ENCODE assay signal across 11 cellular contexts in the genomic region with DNA sequence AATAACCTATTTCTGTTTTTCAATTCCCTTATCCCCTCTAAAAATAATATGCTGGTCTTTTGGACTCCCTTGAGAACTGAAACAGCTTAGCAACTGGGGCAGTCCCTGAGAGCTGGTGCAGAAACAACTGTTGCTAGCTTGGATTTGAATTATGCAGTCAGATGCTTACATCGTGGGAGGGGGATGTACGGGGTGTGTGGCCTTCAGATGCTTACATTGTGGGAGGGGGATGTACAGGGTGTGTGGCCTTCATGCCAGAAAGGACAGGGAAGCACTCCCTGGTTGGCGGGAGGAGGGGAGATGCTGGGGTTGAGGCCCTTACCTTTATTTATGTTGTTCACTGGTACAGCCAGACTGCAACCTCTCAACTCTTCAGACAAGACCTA. TPM values are rescaled to one million over a fixed set of nuclear protein-coding genes. Genes with fewer than 3 reads are reported as not detected.
A peak's percentile ranks its signal among the peaks of the same experiment; 100 is the strongest.
DNase-seq lines count a peak whose midpoint lies in the region; ATAC-seq, FAIRE-seq and TF ChIP-seq lines count a peak whose summit lies in the region.
"Had no signal": no experiment of that assay in that cellular context is flagged by ENCODE, and none has a peak within 500 bp of the region (broad histone marks: within the 10 kb centered on the region; RNA-seq: fewer than 3 reads in every experiment).

No MANE protein-coding gene starts in this region.

- DNase-seq in AG20443 (ENCODE audit: low spot score) (no peak), D721Med (ENCODE audit: insufficient read length, low spot score) (no peak), vagina (ENCODE audit: extremely low spot score in 2 of 2) (no peak)

- ATAC-seq in GM19025 (IDR thresholded peaks at IDR 0.05; ENCODE audit: low read depth, unreplicated experiment) (peak; percentile 54), HG03103 (IDR thresholded peaks at IDR 0.05; ENCODE audit: low read depth, unreplicated experiment) (peak; percentile 38), gastroesophageal sphincter (no peak), GM21528 (IDR thresholded peaks at IDR 0.05; ENCODE audit: low FRiP score, unreplicated experiment) (no peak)

- peaks cover 16% of the 10 kb centered on the region; the same call in 1 of the 2 replicates for H3F3A ChIP-seq in DOHH2 (ENCODE audit: control insufficient read depth, insufficient read depth)

- intact Hi-C loops in vagina (cut with DNase I) = no loop called here

- WGBS in gastroesophageal sphincter (ENCODE audit: low coverage in 1 of 2), 2 donors = 43% methylated on average over 2 of the region's 3 CpGs; no CpG with 5 or more reads in 1 of the 2 donors

- TF ChIP-seq POLR2A in gastroesophageal sphincter (IDR thresholded peaks at IDR 0.05) = no peak
- no peak for TF ChIP-seq POLR2A in vagina (IDR thresholded peaks at IDR 0.05)

- H3K4me3 ChIP-seq in DOHH2 (ENCODE audit: low read length) (no peak overlapping the region), gastroesophageal sphincter (no peak overlapping the region), vagina (no peak overlapping the region)
- H3K4me3 ChIP-seq: right atrium auricular region, suprapubic skin had no signal

- H3K27me3 ChIP-seq in DOHH2 (ENCODE audit: control insufficient read depth, low read length) (no peaks in the 10 kb centered on the region), gastroesophageal sphincter (no peaks in the 10 kb centered on the region), vagina (no peaks in the 10 kb centered on the region)
- H3K27me3 ChIP-seq: right atrium auricular region, suprapubic skin had no signal

- peak overlapping the region; percentile 65; the same call in 1 of the 2 replicates for H3K4me2 ChIP-seq in DOHH2 (ENCODE audit: low read length)

- H3K36me3 ChIP-seq in DOHH2 (ENCODE audit: control insufficient read depth, low read length) (peaks cover 7% of the 10 kb centered on the region; the same call in 1 of the 2 replicates), gastroesophageal sphincter (no peaks in the 10 kb centered on the region), vagina (no peaks in the 10 kb centered on the region)
- H3K36me3 ChIP-seq: right atrium auricular region, suprapubic skin had no signal

- no peak for TF ChIP-seq EP300 in gastroesophageal sphincter (IDR thresholded peaks at IDR 0.05)

- H3K4me1 ChIP-seq in DOHH2 (ENCODE audit: control insufficient read depth, low read length) = peaks cover 74% of the 10 kb centered on the region
- H3K4me1 ChIP-seq in gastroesophageal sphincter = peaks cover 39 to 90% (median 46%) of the 10 kb centered on the region in 3 donors
- H3K4me1 ChIP-seq in vagina = peaks cover 67% of the 10 kb centered on the region

- H3K9me3 ChIP-seq in DOHH2 (ENCODE audit: control insufficient read depth, insufficient read depth, low read length) = no peaks in the 10 kb centered on the region
- H3K9me3 ChIP-seq in gastroesophageal sphincter = no peaks in the 10 kb centered on the region
- H3K9me3 ChIP-seq in vagina = no peaks in the 10 kb centered on the region
- H3K9me3 ChIP-seq: right atrium auricular region, suprapubic skin had no signal

- TF ChIP-seq CTCF in DOHH2 (IDR thresholded peaks at IDR 0.05; ENCODE audit: low read depth, low read length, poor library complexity, severe bottlenecking) (no peak), gastroesophageal sphincter (IDR thresholded peaks at IDR 0.05) (no peak), D721Med (IDR thresholded peaks at IDR 0.05; ENCODE audit: insufficient read depth, missing control alignments) (no peak), vagina (IDR thresholded peaks at IDR 0.05) (no peak)

- no peak for FAIRE-seq in D721Med (lab: Jason Lieb, UNC)

- no peaks in the 10 kb centered on the region for H3K9me2 ChIP-seq in DOHH2 (replicated peaks; ENCODE audit: control insufficient read depth, low read length)

- peaks cover 90% of the 10 kb centered on the region for H3K79me2 ChIP-seq in DOHH2 (ENCODE audit: control insufficient read depth, low read length)

- H3K27ac ChIP-seq in DOHH2 (ENCODE audit: low read depth, low read length) (no peak overlapping the region), gastroesophageal sphincter (peak overlapping the region; percentile 59 to 71 (median 65)), vagina (no peak overlapping the region)
- H3K27ac ChIP-seq: HL-60, right atrium auricular region, suprapubic skin had no signal

- H4K20me1 ChIP-seq in DOHH2 (ENCODE audit: control insufficient read depth, insufficient read depth, low read depth, low read length) = peaks cover 21% of the 10 kb centered on the region; the same call in 1 of the 2 replicates

RNA-seq across cellular contexts. Expression of a gene that starts 25.6 kb away (rescaled TPM):
- 10 to 100 TPM; 54.3 to 72.2 (median 57.4) TPM for total RNA-seq in gastroesophageal sphincter
- 21.4 TPM for total RNA-seq in vagina

Comparison
In these comparisons a context has a peak if more than half of its experiments do, and no peak if none do; other contexts are left out.
1. H3K27ac ChIP-seq: peak in gastroesophageal sphincter (4 of 4); none in DOHH2 (single experiment) and vagina (single experiment).
2. ATAC-seq: peak in GM19025 (single experiment) and HG03103 (single experiment); none in gastroesophageal sphincter (single experiment) and GM21528 (single experiment).